29 cellular contexts compared by ENCODE assay signal in genomic region chr5:2981035-2981434, GRCh38.
"Had no signal": no experiment of that assay in that cellular context is flagged by ENCODE, and none has a peak within 500 bp of the region (broad histone marks: within the 10 kb centered on the region; RNA-seq: fewer than 3 reads in every experiment).

No MANE protein-coding gene starts in this region.

- H3K79me2 ChIP-seq: parathyroid adenoma had no signal

- H3K27ac ChIP-seq: neural progenitor cell, neutrophil, ovary, parathyroid adenoma, psoas muscle, right lobe of liver, sigmoid colon, stomach, thoracic aorta, thyroid gland, tibial nerve, upper lobe of left lung, vagina had no signal

- H3K36me3 Mint-ChIP-seq: natural killer cell; stimulated activated effector memory CD8-positive, alpha-beta T cell treated with anti-CD3 and anti-CD28 coated beads, Interleukin-12 subunit alpha, Interleukin-12 subunit beta, amount 100 ng/mL, for 72 hours; stimulated activated naive B cell treated with anti-CD40 and anti-IgM and Interleukin-4, amounts not matched to agents 10 μg/mL and 1 μg/mL and 100 μg/mL, for 72 hours had no signal

- H3K4me3 Mint-ChIP-seq: natural killer cell; nephron; neural progenitor cell; stimulated activated effector memory CD8-positive, alpha-beta T cell treated with anti-CD3 and anti-CD28 coated beads, Interleukin-12 subunit alpha, Interleukin-12 subunit beta, amount 100 ng/mL, for 72 hours; stimulated activated naive B cell treated with anti-CD40 and anti-IgM and Interleukin-4, amounts not matched to agents 10 μg/mL and 1 μg/mL and 100 μg/mL, for 72 hours; stimulated activated naive CD8-positive, alpha-beta T cell treated with anti-CD3 and anti-CD28 coated beads, Interleukin-15, Interleukin-2, amounts not matched to agents 100 ng/mL and 50 ng/mL, for 24 hours had no signal

- H3K27me3 ChIP-seq: neural progenitor cell, neutrophil, ovary, right lobe of liver, sigmoid colon, stomach, thyroid gland, tibial nerve, upper lobe of left lung, vagina had no signal

- H3K27ac Mint-ChIP-seq: natural killer cell; nephron; neural progenitor cell; progenitor cell of endocrine pancreas; stimulated activated effector memory CD8-positive, alpha-beta T cell treated with anti-CD3 and anti-CD28 coated beads, Interleukin-12 subunit alpha, Interleukin-12 subunit beta, amount 100 ng/mL, for 72 hours; stimulated activated naive B cell treated with anti-CD40 and anti-IgM and Interleukin-4, amounts not matched to agents 10 μg/mL and 1 μg/mL and 100 μg/mL, for 72 hours; stimulated activated naive CD8-positive, alpha-beta T cell treated with anti-CD3 and anti-CD28 coated beads, Interleukin-15, Interleukin-2, amounts not matched to agents 100 ng/mL and 50 ng/mL, for 24 hours had no signal

- H3K9ac ChIP-seq: neural progenitor cell, parathyroid adenoma had no signal

- H3K4me1 ChIP-seq: neural progenitor cell, parathyroid adenoma, psoas muscle, right lobe of liver, sigmoid colon, stomach, thyroid gland, tibial nerve, upper lobe of left lung, vagina had no signal

- H3K9me3 ChIP-seq: neutrophil, ovary, psoas muscle, right lobe of liver, sigmoid colon, stomach, thoracic aorta, thyroid gland, tibial nerve, upper lobe of left lung, vagina had no signal

- H2AFZ ChIP-seq: neural progenitor cell, parathyroid adenoma had no signal

- ATAC-seq: natural killer cell; psoas muscle; right cardiac atrium; right lobe of liver; stimulated activated effector memory CD8-positive, alpha-beta T cell treated with anti-CD3 and anti-CD28 coated beads, Interleukin-12 subunit alpha, Interleukin-12 subunit beta, amount 100 ng/mL, for 72 hours; stimulated activated naive B cell treated with anti-CD40 and anti-IgM and Interleukin-4, amounts not matched to agents 10 μg/mL and 1 μg/mL and 100 μg/mL, for 72 hours had no signal

- H3K27me3 Mint-ChIP-seq: stimulated activated naive B cell treated with anti-CD40 and anti-IgM and Interleukin-4, amounts not matched to agents 10 μg/mL and 1 μg/mL and 100 μg/mL, for 72 hours; stimulated activated naive CD8-positive, alpha-beta T cell treated with anti-CD3 and anti-CD28 coated beads, Interleukin-15, Interleukin-2, amounts not matched to agents 100 ng/mL and 50 ng/mL, for 24 hours had no signal

- H3K4me3 ChIP-seq: neural progenitor cell, ovary, psoas muscle, right lobe of liver, sigmoid colon, stomach, thoracic aorta, thyroid gland, tibial nerve, upper lobe of left lung, vagina had no signal

- DNase-seq: natural killer cell; nucleus accumbens; ovary; posterior cingulate gyrus; psoas muscle; right cardiac atrium; right lobe of liver; sigmoid colon; small intestine; stimulated activated CD4-positive, alpha-beta T cell treated with anti-CD3 and anti-CD28 coated beads, Interleukin-15, amount 100 ng/mL, for 24 hours; stimulated activated CD4-positive, alpha-beta T cell treated with anti-CD3 and anti-CD28 coated beads, Interleukin-2, amount 100 ng/mL, for 24 hours; stimulated activated CD4-positive, alpha-beta T cell treated with anti-CD3 and anti-CD28 coated beads, Interleukin-2, amount 100 ng/mL, for 48 hours; stimulated activated CD4-positive, alpha-beta T cell treated with anti-CD3 and anti-CD28 coated beads, Interleukin-4, amount 100 ng/mL, for 24 hours; stimulated activated naive B cell treated with anti-CD40 and anti-IgM and Interleukin-4, amounts not matched to agents 10 μg/mL and 1 μg/mL and 100 μg/mL, for 72 hours; stimulated activated naive CD4-positive, alpha-beta T cell treated with Interleukin-2 at 50 U/mL for 16 hours; stomach; thyroid gland; trophoblast cell; upper lobe of left lung had no signal

- H3K4me2 ChIP-seq: neural progenitor cell had no signal

- H3K4me1 Mint-ChIP-seq: natural killer cell; nephron; stimulated activated effector memory CD8-positive, alpha-beta T cell treated with anti-CD3 and anti-CD28 coated beads, Interleukin-12 subunit alpha, Interleukin-12 subunit beta, amount 100 ng/mL, for 72 hours; stimulated activated naive B cell treated with anti-CD40 and anti-IgM and Interleukin-4, amounts not matched to agents 10 μg/mL and 1 μg/mL and 100 μg/mL, for 72 hours had no signal

- H3K36me3 ChIP-seq: neural progenitor cell, neutrophil, ovary, right lobe of liver, sigmoid colon, stomach, thoracic aorta, thyroid gland, tibial nerve, upper lobe of left lung, vagina had no signal
